Comparison of ENCODE assay signal across 13 cellular contexts in the genomic region with DNA sequence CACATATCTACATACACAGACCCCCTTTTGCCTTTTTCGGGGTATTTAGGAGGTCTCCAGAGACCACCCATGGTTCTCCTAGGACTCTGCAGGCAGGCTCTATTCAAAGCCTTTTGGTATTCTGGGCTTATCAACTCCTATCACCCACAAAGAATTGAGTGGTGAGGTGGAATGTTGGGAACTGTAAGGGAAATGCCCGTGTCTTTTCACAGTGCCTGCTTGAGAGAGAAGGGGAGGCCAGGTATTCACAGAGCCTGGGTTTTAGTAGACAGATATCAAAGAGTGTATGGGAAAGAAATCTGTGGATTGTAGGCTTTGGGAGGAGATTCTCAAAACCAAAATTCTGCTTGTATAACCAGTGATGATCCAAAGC.
"Had no signal": no experiment of that assay in that cellular context is flagged by ENCODE, and none has a peak within 500 bp of the region (broad histone marks: within the 10 kb centered on the region; RNA-seq: fewer than 3 reads in every experiment).

No MANE protein-coding gene starts in this region.

- ATAC-seq: activated CD8-positive, alpha-beta T cell treated with anti-CD3 and anti-CD28 coated beads, Interleukin-2, amount 10 ng/mL, durations not matched to agents 7 days and 5 days; activated naive CD8-positive, alpha-beta T cell treated with anti-CD3 and anti-CD28 coated beads, Interleukin-2, amount 50 U/mL, for 24 hours had no signal

- H3K4me1 Mint-ChIP-seq: activated naive CD8-positive, alpha-beta T cell treated with anti-CD3 and anti-CD28 coated beads, Interleukin-2, amount 50 U/mL, for 24 hours had no signal

- H3K9me3 Mint-ChIP-seq: activated naive CD8-positive, alpha-beta T cell treated with anti-CD3 and anti-CD28 coated beads, Interleukin-2, amount 50 U/mL, for 24 hours; activated T-helper 1 cell treated with anti-CD3 and anti-CD28 coated beads, Interleukin-12 subunit alpha, Interleukin-12 subunit beta, Interleukin-2, Interleukin-4 antibody, amounts not matched to agents 30 ng/mL and 10 ng/mL and 1 ng/mL, durations not matched to agents 14 hours and 24 hours and 36 hours; memory B cell had no signal

- H3K4me3 ChIP-seq: heart right ventricle, SK-N-MC, skin epidermis, upper lobe of left lung had no signal

- H3K27me3 ChIP-seq: brain microvascular endothelial cell, heart right ventricle, upper lobe of left lung had no signal

- H3K36me3 ChIP-seq: brain microvascular endothelial cell, heart right ventricle, upper lobe of left lung had no signal

- DNase-seq: activated CD4-positive, alpha-beta T cell treated with anti-CD3 and anti-CD28 coated beads for 48 hours; activated CD8-positive, alpha-beta T cell treated with anti-CD3 and anti-CD28 coated beads, Interleukin-2, amount 10 ng/mL, durations not matched to agents 7 days and 5 days; activated naive CD4-positive, alpha-beta T cell; activated naive CD8-positive, alpha-beta T cell treated with anti-CD3 and anti-CD28 coated beads, Interleukin-2, amount 50 U/mL, for 24 hours; heart right ventricle; retina; upper lobe of left lung had no signal

- H3K9me3 ChIP-seq: heart right ventricle, upper lobe of left lung had no signal

- H3K27ac Mint-ChIP-seq: activated CD8-positive, alpha-beta T cell treated with anti-CD3 and anti-CD28 coated beads, Interleukin-2, amount 10 ng/mL, durations not matched to agents 7 days and 5 days; activated naive CD8-positive, alpha-beta T cell treated with anti-CD3 and anti-CD28 coated beads, Interleukin-2, amount 50 U/mL, for 24 hours; activated T-helper 1 cell treated with anti-CD3 and anti-CD28 coated beads, Interleukin-12 subunit alpha, Interleukin-12 subunit beta, Interleukin-2, Interleukin-4 antibody, amounts not matched to agents 30 ng/mL and 10 ng/mL and 1 ng/mL, durations not matched to agents 14 hours and 24 hours and 36 hours; memory B cell had no signal

- H3K27ac ChIP-seq: brain microvascular endothelial cell, parathyroid adenoma, SK-N-MC, upper lobe of left lung had no signal

- H3K36me3 Mint-ChIP-seq: memory B cell had no signal

- H3K4me1 ChIP-seq: parathyroid adenoma had no signal

- H3K4me3 Mint-ChIP-seq: activated CD8-positive, alpha-beta T cell treated with anti-CD3 and anti-CD28 coated beads, Interleukin-2, amount 10 ng/mL, durations not matched to agents 7 days and 5 days; activated naive CD8-positive, alpha-beta T cell treated with anti-CD3 and anti-CD28 coated beads, Interleukin-2, amount 50 U/mL, for 24 hours; activated T-helper 1 cell treated with anti-CD3 and anti-CD28 coated beads, Interleukin-12 subunit alpha, Interleukin-12 subunit beta, Interleukin-2, Interleukin-4 antibody, amounts not matched to agents 30 ng/mL and 10 ng/mL and 1 ng/mL, durations not matched to agents 14 hours and 24 hours and 36 hours; memory B cell had no signal
